ENCODE assay signal across 19 cellular contexts in genomic region chr13:77733674-77734073, GRCh38. TPM values are rescaled to one million over a fixed set of nuclear protein-coding genes. Genes with fewer than 3 reads are reported as not detected.
DNase-seq lines count a peak whose midpoint lies in the region; ATAC-seq and TF ChIP-seq lines count a peak whose summit lies in the region.
"Had no signal": no experiment of that assay in that cellular context is flagged by ENCODE, and none has a peak within 500 bp of the region (broad histone marks: within the 10 kb centered on the region; RNA-seq: fewer than 3 reads in every experiment).

No MANE protein-coding gene starts in this region.

- H3K27me3 ChIP-seq in layer of hippocampus (ENCODE audit: control insufficient read depth, insufficient read depth, low read length) (no peaks in the 10 kb centered on the region), SJCRH30 (no peaks in the 10 kb centered on the region)
- H3K27me3 ChIP-seq in CD8-positive, alpha-beta T cell (ENCODE audit: insufficient read depth, low read length) = no peaks in the 10 kb centered on the region
- H3K27me3 ChIP-seq: BLaER1 treated with 17β-estradiol and CSF1 and Interleukin-3, amounts not matched to agents 10 nM and 100 nM had no signal

- ATAC-seq in CD8-positive, alpha-beta T cell = no peak
- no peak for ATAC-seq in Right ventricle myocardium inferior
- ATAC-seq: HCT116, PC-3, T-cell had no signal

- peaks cover 34% of the 10 kb centered on the region for H3K36me3 Mint-ChIP-seq in CD8-positive, alpha-beta T cell

- CTCF ChIA-PET in CD8-positive, alpha-beta T cell (lab: Charles Lee) = no interaction called here

- DNase-seq in D341Med (ENCODE audit: low spot score) (peak; percentile 45), NCI-H1694 (lab: John Stamatoyannopoulos, UW) (peak; percentile 68), NCI-H82 treated with DMSO at 0.1 percent for 48 hours (lab: John Stamatoyannopoulos, UW; ENCODE audit: unreplicated experiment) (peak; percentile 98), coronary artery (ENCODE audit: low spot score) (no peak), SJCRH30 (no peak), Right ventricle myocardium inferior (ENCODE audit: missing footprints) (no peak)
- no peak for DNase-seq in CD8-positive, alpha-beta T cell
- DNase-seq: 8988T, KBM-7, NCI-H1105, NCI-H2029, NCI-H526 treated with DMSO at 0.1 percent for 48 hours, PC-3, T-cell had no signal

- H3K4me3 ChIP-seq in coronary artery (no peak overlapping the region), SJCRH30 (no peak overlapping the region)
- no peak overlapping the region for H3K4me3 ChIP-seq in CD8-positive, alpha-beta T cell (ENCODE audit: low read depth, low read length)
- H3K4me3 ChIP-seq: BLaER1 treated with 17β-estradiol and CSF1 and Interleukin-3, amounts not matched to agents 10 nM and 100 nM; SK-N-MC had no signal

- no peaks in the 10 kb centered on the region for H3K36me3 ChIP-seq in CD8-positive, alpha-beta T cell (ENCODE audit: insufficient read depth, low read length)
- H3K36me3 ChIP-seq in SJCRH30 = no peaks in the 10 kb centered on the region; the same call in 1 of the 2 replicates

- H3K4me1 Mint-ChIP-seq in CD8-positive, alpha-beta T cell (ENCODE audit: low read depth) = peaks cover 18% of the 10 kb centered on the region

- no peaks in the 10 kb centered on the region for H3K9me3 ChIP-seq in CD8-positive, alpha-beta T cell (ENCODE audit: low read length)
- H3K9me3 ChIP-seq in SJCRH30 (replicated peaks) = no peaks in the 10 kb centered on the region

- intact Hi-C loops in CD8-positive, alpha-beta T cell (cut with DNase I, micrococcal nuclease) = no loop called here
- intact Hi-C loops in Right ventricle myocardium inferior (cut with DNase I) = no loop called here

- peak overlapping the region; percentile 1 for H3K27ac ChIP-seq in layer of hippocampus (ENCODE audit: low read depth, low read length)
- H3K27ac ChIP-seq in coronary artery = no peak overlapping the region
- H3K27ac ChIP-seq in CD8-positive, alpha-beta T cell (ENCODE audit: low read depth, low read length) = no peak overlapping the region
- H3K27ac ChIP-seq in SJCRH30 = no peak overlapping the region
- H3K27ac ChIP-seq: BLaER1 treated with 17β-estradiol and CSF1 and Interleukin-3, amounts not matched to agents 10 nM and 100 nM; SK-N-MC had no signal

- H3K27ac Mint-ChIP-seq in CD8-positive, alpha-beta T cell = no peak overlapping the region
- H3K27ac Mint-ChIP-seq: T-cell had no signal

- H3K4me1 ChIP-seq in CD8-positive, alpha-beta T cell (ENCODE audit: insufficient read depth, low read length) = peaks cover 5% of the 10 kb centered on the region
- H3K4me1 ChIP-seq in SJCRH30 = peaks cover 4% of the 10 kb centered on the region

- H3K9me3 Mint-ChIP-seq in CD8-positive, alpha-beta T cell = no peaks in the 10 kb centered on the region
- H3K9me3 Mint-ChIP-seq: T-cell had no signal

- H3K4me3 Mint-ChIP-seq in CD8-positive, alpha-beta T cell = no peak overlapping the region
- H3K4me3 Mint-ChIP-seq: T-cell had no signal

- POLR2A ChIA-PET in CD8-positive, alpha-beta T cell (lab: Charles Lee) = interaction anchor here (0.9 kb wide), 1 partner anchor 21 kb away, joined by 3 read pairs; no protein-coding TSS in a partner anchor

- no peak for TF ChIP-seq CTCF in coronary artery (IDR thresholded peaks at IDR 0.05)
- no peak for TF ChIP-seq CTCF in CD8-positive, alpha-beta T cell (IDR thresholded peaks at IDR 0.05)

- H3K27me3 Mint-ChIP-seq in CD8-positive, alpha-beta T cell (ENCODE audit: low read depth) = no peaks in the 10 kb centered on the region
- H3K27me3 Mint-ChIP-seq: T-cell had no signal

RNA-seq across cellular contexts. Expression of gene SLAIN1, which starts 36.2 kb away (rescaled TPM):
- total RNA-seq in CD8-positive, alpha-beta T cell = 10 to 100 TPM; 35.4 to 36.4 TPM
- total RNA-seq in SJCRH30 (2014; rRNA removed; shearing (Covaris generic)) = 2.6 and 4.7 TPM in 2 replicates
- 4.6 TPM for total RNA-seq in Right ventricle myocardium inferior
- total RNA-seq: MCF 10A had no signal

Comparison
In these comparisons a context has a peak if more than half of its experiments do, and no peak if none do; other contexts are left out.
1. DNase-seq: peak in D341Med (single experiment), NCI-H1694 (single experiment) and NCI-H82 treated with DMSO at 0.1 percent for 48 hours (single experiment); none in coronary artery (single experiment), CD8-positive, alpha-beta T cell (0 of 7), SJCRH30 (0 of 2) and Right ventricle myocardium inferior (single experiment).